1 cellular context compared by ENCODE assay signal in the genomic region with DNA sequence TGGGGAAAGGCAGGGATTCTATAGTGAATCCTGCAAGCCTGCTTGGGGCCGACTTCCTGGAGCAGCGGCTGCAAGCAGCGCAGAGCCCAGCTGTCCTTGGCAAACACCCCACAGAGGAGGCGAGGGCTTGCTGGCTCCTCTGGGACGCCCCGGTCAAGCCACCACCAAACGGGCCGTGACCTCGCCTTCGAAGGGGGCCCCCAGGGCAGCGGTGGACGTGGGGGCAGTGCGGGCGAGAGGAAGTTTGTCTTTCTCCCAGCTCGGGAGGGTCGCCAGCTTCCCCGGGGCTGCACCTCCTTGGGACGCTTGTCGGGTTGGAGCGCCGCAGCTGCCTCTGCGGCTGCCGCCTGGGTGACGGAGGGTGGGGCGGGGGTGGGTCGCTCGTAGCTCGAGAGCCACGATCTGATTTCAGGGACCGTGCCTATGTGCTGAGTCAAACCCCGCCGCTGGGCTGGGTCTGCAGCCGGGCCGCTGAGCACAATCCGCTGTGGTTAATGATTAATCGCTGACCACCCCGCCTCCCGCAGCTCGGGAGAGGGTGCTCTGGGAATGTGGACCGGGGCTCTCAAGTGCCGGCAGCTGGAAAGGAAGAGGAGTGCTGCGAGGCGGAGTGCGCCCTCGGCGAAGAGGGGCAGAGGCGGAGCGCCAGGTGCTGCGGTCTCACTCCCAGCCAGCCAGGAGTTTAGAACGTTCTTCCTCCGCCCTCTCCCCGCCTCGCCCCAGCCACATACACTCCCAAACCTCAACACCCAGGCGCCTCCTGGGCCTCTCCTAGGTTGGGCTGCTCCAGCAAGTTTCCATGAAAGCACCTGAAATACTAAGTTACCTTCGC.
TF ChIP-seq lines count a peak whose summit lies in the region.

A gene (plus strand): TSS at position 726 of the 832 bp plus-strand sequence.

TF ChIP-seq in HepG2, 621 proteins besides CTCF, POLR2A, EP300 and RAD21 (continued from another document and continues in another):
- TF ChIP-seq, protein P1, sequence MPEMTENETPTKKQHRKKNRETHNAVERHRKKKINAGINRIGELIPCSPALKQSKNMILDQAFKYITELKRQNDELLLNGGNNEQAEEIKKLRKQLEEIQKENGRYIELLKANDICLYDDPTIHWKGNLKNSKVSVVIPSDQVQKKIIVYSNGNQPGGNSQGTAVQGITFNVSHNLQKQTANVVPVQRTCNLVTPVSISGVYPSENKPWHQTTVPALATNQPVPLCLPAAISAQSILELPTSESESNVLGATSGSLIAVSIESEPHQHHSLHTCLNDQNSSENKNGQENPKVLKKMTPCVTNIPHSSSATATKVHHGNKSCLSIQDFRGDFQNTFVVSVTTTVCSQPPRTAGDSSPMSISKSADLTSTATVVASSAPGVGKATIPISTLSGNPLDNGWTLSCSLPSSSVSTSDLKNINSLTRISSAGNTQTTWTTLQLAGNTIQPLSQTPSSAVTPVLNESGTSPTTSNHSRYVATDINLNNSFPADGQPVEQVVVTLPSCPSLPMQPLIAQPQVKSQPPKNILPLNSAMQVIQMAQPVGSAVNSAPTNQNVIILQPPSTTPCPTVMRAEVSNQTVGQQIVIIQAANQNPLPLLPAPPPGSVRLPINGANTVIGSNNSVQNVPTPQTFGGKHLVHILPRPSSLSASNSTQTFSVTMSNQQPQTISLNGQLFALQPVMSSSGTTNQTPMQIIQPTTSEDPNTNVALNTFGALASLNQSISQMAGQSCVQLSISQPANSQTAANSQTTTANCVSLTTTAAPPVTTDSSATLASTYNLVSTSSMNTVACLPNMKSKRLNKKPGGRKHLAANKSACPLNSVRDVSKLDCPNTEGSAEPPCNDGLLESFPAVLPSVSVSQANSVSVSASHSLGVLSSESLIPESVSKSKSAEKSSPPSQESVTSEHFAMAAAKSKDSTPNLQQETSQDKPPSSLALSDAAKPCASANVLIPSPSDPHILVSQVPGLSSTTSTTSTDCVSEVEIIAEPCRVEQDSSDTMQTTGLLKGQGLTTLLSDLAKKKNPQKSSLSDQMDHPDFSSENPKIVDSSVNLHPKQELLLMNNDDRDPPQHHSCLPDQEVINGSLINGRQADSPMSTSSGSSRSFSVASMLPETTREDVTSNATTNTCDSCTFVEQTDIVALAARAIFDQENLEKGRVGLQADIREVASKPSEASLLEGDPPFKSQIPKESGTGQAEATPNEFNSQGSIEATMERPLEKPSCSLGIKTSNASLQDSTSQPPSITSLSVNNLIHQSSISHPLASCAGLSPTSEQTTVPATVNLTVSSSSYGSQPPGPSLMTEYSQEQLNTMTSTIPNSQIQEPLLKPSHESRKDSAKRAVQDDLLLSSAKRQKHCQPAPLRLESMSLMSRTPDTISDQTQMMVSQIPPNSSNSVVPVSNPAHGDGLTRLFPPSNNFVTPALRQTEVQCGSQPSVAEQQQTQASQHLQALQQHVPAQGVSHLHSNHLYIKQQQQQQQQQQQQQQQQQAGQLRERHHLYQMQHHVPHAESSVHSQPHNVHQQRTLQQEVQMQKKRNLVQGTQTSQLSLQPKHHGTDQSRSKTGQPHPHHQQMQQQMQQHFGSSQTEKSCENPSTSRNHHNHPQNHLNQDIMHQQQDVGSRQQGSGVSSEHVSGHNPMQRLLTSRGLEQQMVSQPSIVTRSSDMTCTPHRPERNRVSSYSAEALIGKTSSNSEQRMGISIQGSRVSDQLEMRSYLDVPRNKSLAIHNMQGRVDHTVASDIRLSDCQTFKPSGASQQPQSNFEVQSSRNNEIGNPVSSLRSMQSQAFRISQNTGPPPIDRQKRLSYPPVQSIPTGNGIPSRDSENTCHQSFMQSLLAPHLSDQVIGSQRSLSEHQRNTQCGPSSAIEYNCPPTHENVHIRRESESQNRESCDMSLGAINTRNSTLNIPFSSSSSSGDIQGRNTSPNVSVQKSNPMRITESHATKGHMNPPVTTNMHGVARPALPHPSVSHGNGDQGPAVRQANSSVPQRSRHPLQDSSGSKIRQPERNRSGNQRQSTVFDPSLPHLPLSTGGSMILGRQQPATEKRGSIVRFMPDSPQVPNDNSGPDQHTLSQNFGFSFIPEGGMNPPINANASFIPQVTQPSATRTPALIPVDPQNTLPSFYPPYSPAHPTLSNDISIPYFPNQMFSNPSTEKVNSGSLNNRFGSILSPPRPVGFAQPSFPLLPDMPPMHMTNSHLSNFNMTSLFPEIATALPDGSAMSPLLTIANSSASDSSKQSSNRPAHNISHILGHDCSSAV (CRISPR knock-in tag; IDR thresholded peaks at IDR 0.05; ENCODE audit: borderline replicate concordance): no peak; the same call in 1 of the 2 replicates
- no peak for TF ChIP-seq FOXA1 (IDR thresholded peaks at IDR 0.05)
- no peak for TF ChIP-seq FOXA1 (CRISPR knock-in tag; IDR thresholded peaks at IDR 0.05)
- TF ChIP-seq ZNF660 (CRISPR knock-in tag; IDR thresholded peaks at IDR 0.05; ENCODE audit: borderline replicate concordance, low read depth): no peak
- TF ChIP-seq ZNF343 (CRISPR knock-in tag; IDR thresholded peaks at IDR 0.05): peak; percentile 72; the same call in 1 of the 2 replicates
- TF ChIP-seq ZNF589 (CRISPR knock-in tag; conservative IDR thresholded peaks at IDR 0.05): no peak
- peak; percentile 33 for TF ChIP-seq CBX1 (IDR thresholded peaks at IDR 0.05; ENCODE audit: low read depth)
- 0 out of 2 replicates have a peak, but pooled peaks have one; percentile 31 for TF ChIP-seq ZNF616 (CRISPR knock-in tag; IDR thresholded peaks at IDR 0.05; ENCODE audit: low read depth)
- TF ChIP-seq, protein P2, sequence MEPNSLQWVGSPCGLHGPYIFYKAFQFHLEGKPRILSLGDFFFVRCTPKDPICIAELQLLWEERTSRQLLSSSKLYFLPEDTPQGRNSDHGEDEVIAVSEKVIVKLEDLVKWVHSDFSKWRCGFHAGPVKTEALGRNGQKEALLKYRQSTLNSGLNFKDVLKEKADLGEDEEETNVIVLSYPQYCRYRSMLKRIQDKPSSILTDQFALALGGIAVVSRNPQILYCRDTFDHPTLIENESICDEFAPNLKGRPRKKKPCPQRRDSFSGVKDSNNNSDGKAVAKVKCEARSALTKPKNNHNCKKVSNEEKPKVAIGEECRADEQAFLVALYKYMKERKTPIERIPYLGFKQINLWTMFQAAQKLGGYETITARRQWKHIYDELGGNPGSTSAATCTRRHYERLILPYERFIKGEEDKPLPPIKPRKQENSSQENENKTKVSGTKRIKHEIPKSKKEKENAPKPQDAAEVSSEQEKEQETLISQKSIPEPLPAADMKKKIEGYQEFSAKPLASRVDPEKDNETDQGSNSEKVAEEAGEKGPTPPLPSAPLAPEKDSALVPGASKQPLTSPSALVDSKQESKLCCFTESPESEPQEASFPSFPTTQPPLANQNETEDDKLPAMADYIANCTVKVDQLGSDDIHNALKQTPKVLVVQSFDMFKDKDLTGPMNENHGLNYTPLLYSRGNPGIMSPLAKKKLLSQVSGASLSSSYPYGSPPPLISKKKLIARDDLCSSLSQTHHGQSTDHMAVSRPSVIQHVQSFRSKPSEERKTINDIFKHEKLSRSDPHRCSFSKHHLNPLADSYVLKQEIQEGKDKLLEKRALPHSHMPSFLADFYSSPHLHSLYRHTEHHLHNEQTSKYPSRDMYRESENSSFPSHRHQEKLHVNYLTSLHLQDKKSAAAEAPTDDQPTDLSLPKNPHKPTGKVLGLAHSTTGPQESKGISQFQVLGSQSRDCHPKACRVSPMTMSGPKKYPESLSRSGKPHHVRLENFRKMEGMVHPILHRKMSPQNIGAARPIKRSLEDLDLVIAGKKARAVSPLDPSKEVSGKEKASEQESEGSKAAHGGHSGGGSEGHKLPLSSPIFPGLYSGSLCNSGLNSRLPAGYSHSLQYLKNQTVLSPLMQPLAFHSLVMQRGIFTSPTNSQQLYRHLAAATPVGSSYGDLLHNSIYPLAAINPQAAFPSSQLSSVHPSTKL (CRISPR knock-in tag; IDR thresholded peaks at IDR 0.05): peak; percentile 83
- peak; percentile 85 for TF ChIP-seq HDAC1 (CRISPR knock-in tag; IDR thresholded peaks at IDR 0.05)
- TF ChIP-seq, protein P3, sequence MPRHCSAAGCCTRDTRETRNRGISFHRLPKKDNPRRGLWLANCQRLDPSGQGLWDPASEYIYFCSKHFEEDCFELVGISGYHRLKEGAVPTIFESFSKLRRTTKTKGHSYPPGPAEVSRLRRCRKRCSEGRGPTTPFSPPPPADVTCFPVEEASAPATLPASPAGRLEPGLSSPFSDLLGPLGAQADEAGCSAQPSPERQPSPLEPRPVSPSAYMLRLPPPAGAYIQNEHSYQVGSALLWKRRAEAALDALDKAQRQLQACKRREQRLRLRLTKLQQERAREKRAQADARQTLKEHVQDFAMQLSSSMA (CRISPR knock-in tag; IDR thresholded peaks at IDR 0.05): no peak
- no peak for TF ChIP-seq CCDC6 (CRISPR knock-in tag; IDR thresholded peaks at IDR 0.05)
- TF ChIP-seq HDAC6 (IDR thresholded peaks at IDR 0.05; ENCODE audit: low read depth, low read length): no peak
- no peak for TF ChIP-seq ZNF10 (CRISPR knock-in tag; IDR thresholded peaks at IDR 0.05; ENCODE audit: borderline replicate concordance, low read depth)
- TF ChIP-seq, protein P4, sequence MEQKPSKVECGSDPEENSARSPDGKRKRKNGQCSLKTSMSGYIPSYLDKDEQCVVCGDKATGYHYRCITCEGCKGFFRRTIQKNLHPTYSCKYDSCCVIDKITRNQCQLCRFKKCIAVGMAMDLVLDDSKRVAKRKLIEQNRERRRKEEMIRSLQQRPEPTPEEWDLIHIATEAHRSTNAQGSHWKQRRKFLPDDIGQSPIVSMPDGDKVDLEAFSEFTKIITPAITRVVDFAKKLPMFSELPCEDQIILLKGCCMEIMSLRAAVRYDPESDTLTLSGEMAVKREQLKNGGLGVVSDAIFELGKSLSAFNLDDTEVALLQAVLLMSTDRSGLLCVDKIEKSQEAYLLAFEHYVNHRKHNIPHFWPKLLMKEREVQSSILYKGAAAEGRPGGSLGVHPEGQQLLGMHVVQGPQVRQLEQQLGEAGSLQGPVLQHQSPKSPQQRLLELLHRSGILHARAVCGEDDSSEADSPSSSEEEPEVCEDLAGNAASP (CRISPR knock-in tag; IDR thresholded peaks at IDR 0.05; ENCODE audit: borderline replicate concordance): no peak
- peak; percentile 100 for TF ChIP-seq HNRNPUL1 (IDR thresholded peaks at IDR 0.05; ENCODE audit: low read depth, low read length)
- TF ChIP-seq MAFG (CRISPR knock-in tag; IDR thresholded peaks at IDR 0.05): peak; percentile 64; the same call in 1 of the 2 replicates
- no peak for TF ChIP-seq RBM22 (optimal IDR thresholded peaks at IDR 0.05; ENCODE audit: low read length)
- no peak for TF ChIP-seq ESRRA (CRISPR knock-in tag; IDR thresholded peaks at IDR 0.05; ENCODE audit: low read depth)
- TF ChIP-seq, protein P5, sequence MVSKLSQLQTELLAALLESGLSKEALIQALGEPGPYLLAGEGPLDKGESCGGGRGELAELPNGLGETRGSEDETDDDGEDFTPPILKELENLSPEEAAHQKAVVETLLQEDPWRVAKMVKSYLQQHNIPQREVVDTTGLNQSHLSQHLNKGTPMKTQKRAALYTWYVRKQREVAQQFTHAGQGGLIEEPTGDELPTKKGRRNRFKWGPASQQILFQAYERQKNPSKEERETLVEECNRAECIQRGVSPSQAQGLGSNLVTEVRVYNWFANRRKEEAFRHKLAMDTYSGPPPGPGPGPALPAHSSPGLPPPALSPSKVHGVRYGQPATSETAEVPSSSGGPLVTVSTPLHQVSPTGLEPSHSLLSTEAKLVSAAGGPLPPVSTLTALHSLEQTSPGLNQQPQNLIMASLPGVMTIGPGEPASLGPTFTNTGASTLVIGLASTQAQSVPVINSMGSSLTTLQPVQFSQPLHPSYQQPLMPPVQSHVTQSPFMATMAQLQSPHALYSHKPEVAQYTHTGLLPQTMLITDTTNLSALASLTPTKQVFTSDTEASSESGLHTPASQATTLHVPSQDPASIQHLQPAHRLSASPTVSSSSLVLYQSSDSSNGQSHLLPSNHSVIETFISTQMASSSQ (IDR thresholded peaks at IDR 0.05; ENCODE audit: low read depth): peak; percentile 99
- TF ChIP-seq, protein P5 (CRISPR knock-in tag; IDR thresholded peaks at IDR 0.05; ENCODE audit: borderline replicate concordance): peak; percentile 100
- no peak for TF ChIP-seq ZNF776 (CRISPR knock-in tag; IDR thresholded peaks at IDR 0.05)
- TF ChIP-seq SIX1 (CRISPR knock-in tag; IDR thresholded peaks at IDR 0.05; ENCODE audit: borderline replicate concordance): peak; percentile 52; the same call in 1 of the 2 replicates
- peak; percentile 31 for TF ChIP-seq AGO2 (optimal IDR thresholded peaks at IDR 0.05; ENCODE audit: low read depth, low read length)
- no peak for TF ChIP-seq TMF1 (CRISPR knock-in tag; IDR thresholded peaks at IDR 0.05; ENCODE audit: low read depth)
- TF ChIP-seq, protein P6, sequence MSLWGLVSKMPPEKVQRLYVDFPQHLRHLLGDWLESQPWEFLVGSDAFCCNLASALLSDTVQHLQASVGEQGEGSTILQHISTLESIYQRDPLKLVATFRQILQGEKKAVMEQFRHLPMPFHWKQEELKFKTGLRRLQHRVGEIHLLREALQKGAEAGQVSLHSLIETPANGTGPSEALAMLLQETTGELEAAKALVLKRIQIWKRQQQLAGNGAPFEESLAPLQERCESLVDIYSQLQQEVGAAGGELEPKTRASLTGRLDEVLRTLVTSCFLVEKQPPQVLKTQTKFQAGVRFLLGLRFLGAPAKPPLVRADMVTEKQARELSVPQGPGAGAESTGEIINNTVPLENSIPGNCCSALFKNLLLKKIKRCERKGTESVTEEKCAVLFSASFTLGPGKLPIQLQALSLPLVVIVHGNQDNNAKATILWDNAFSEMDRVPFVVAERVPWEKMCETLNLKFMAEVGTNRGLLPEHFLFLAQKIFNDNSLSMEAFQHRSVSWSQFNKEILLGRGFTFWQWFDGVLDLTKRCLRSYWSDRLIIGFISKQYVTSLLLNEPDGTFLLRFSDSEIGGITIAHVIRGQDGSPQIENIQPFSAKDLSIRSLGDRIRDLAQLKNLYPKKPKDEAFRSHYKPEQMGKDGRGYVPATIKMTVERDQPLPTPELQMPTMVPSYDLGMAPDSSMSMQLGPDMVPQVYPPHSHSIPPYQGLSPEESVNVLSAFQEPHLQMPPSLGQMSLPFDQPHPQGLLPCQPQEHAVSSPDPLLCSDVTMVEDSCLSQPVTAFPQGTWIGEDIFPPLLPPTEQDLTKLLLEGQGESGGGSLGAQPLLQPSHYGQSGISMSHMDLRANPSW (CRISPR knock-in tag; IDR thresholded peaks at IDR 0.05; ENCODE audit: borderline replicate concordance): 0 out of 2 replicates have a peak, but pooled peaks have one; percentile 42
- no peak; the same call in 1 of the 2 replicates for TF ChIP-seq SPEN (CRISPR knock-in tag; IDR thresholded peaks at IDR 0.05; ENCODE audit: low read depth)
- TF ChIP-seq CEBPG (CRISPR knock-in tag; IDR thresholded peaks at IDR 0.05): peak; percentile 13; the same call in 1 of the 2 replicates
- TF ChIP-seq PAF1 (CRISPR knock-in tag; IDR thresholded peaks at IDR 0.05): no peak
- TF ChIP-seq ZNF326 (CRISPR knock-in tag; IDR thresholded peaks at IDR 0.05; ENCODE audit: borderline replicate concordance): no peak
